17 cellular contexts compared by ENCODE assay signal in genomic region chr12:879641-880040, GRCh38.
DNase-seq lines count a peak whose midpoint lies in the region; ATAC-seq and TF ChIP-seq lines count a peak whose summit lies in the region.
"Had no signal": no experiment of that assay in that cellular context is flagged by ENCODE, and none has a peak within 500 bp of the region (broad histone marks: within the 10 kb centered on the region; RNA-seq: fewer than 3 reads in every experiment).

No MANE protein-coding gene starts in this region.

- no peak overlapping the region for H3K27ac ChIP-seq in right atrium auricular region
- H3K27ac ChIP-seq: testis had no signal

- H3K27ac Mint-ChIP-seq in memory B cell, result peak overlapping the region; percentile 56
- H3K27ac Mint-ChIP-seq: T-helper 2 cell treated with Interferon-gamma antibody and Interleukin-4, amounts not matched to agents 5 μg/mL and 100 μg/mL, for 36 hours had no signal

- peaks cover 34% of the 10 kb centered on the region for H3K36me3 Mint-ChIP-seq in memory B cell

- ATAC-seq in memory B cell (ENCODE audit: low read depth), result no peak

- peaks cover 77% of the 10 kb centered on the region for H3K36me3 ChIP-seq in right atrium auricular region
- peaks cover 28% of the 10 kb centered on the region for H3K36me3 ChIP-seq in H7 (replicated peaks; ENCODE audit: control insufficient read depth, insufficient read depth, low read length)

- no peaks in the 10 kb centered on the region for H3K9me3 ChIP-seq in right atrium auricular region
- H3K9me3 ChIP-seq: testis had no signal

- H3K9me3 Mint-ChIP-seq in memory B cell, result no peaks in the 10 kb centered on the region
- H3K9me3 Mint-ChIP-seq: T-helper 2 cell treated with Interferon-gamma antibody and Interleukin-4, amounts not matched to agents 5 μg/mL and 100 μg/mL, for 36 hours had no signal

- H3K4me1 Mint-ChIP-seq in memory B cell, result no peaks in the 10 kb centered on the region

- no peaks in the 10 kb centered on the region for H3K27me3 Mint-ChIP-seq in memory B cell

- TF ChIP-seq CTCF in astrocyte of the spinal cord (IDR thresholded peaks at IDR 0.05; ENCODE audit: low read depth, low read length), result no peak
- TF ChIP-seq CTCF in right atrium auricular region (IDR thresholded peaks at IDR 0.05), result no peak

- in situ Hi-C loops in astrocyte of the spinal cord (cut with HindIII; ENCODE audit: low sequenced_read_pairs), result no loop called here

- DNase-seq in Daoy (ENCODE audit: low read depth) (peak; percentile 57), LHCN-M2 (ENCODE audit: low read depth) (peak; percentile 100), astrocyte of the spinal cord (ENCODE audit: low read depth, low spot score) (peak; percentile 65), memory B cell (ENCODE audit: low spot score in 2 of 2) (no peak), kidney glomerular epithelial cell (lab: John Stamatoyannopoulos, UW) (no peak), CD1c-positive myeloid dendritic cell (ENCODE audit: extremely low spot score) (no peak), right atrium auricular region (ENCODE audit: low spot score) (no peak), H7 (no peak)
- DNase-seq: activated CD4-positive, alpha-beta T cell treated with anti-CD3 and anti-CD28 coated beads, Interleukin-2, amount 50 U/mL, for 1 hour; activated effector memory CD4-positive, alpha-beta T cell treated with Interleukin-2 at 50 U/mL for 16 hours; central memory CD4-positive, alpha-beta T cell; erythroblast; mesendoderm; NCI-H526 treated with DMSO at 0.1 percent for 48 hours; stimulated activated CD4-positive, alpha-beta T cell treated with anti-CD3 and anti-CD28 coated beads, Interleukin-12 subunit alpha, Interleukin-12 subunit beta, amount 100 ng/mL, for 4 hours; testis had no signal

- no peak overlapping the region for H3K4me3 Mint-ChIP-seq in memory B cell
- H3K4me3 Mint-ChIP-seq: T-helper 2 cell treated with Interferon-gamma antibody and Interleukin-4, amounts not matched to agents 5 μg/mL and 100 μg/mL, for 36 hours had no signal

- H3K27me3 ChIP-seq in right atrium auricular region (no peaks in the 10 kb centered on the region), H7 (ENCODE audit: control insufficient read depth, insufficient read depth, low read length) (no peaks in the 10 kb centered on the region)
- H3K27me3 ChIP-seq: testis had no signal

- H3K4me1 ChIP-seq in right atrium auricular region, result no peaks in the 10 kb centered on the region
- H3K4me1 ChIP-seq: testis had no signal

- H3K4me3 ChIP-seq in astrocyte of the spinal cord (ENCODE audit: low read depth, low read length) (no peak overlapping the region), right atrium auricular region (no peak overlapping the region), H7 (ENCODE audit: insufficient read depth, low read depth, low read length) (no peak overlapping the region)
- H3K4me3 ChIP-seq: testis had no signal

Comparison
In these comparisons a context has a peak if more than half of its experiments do, and no peak if none do; other contexts are left out.
1. DNase-seq: peak in Daoy (single experiment), LHCN-M2 (single experiment) and astrocyte of the spinal cord (single experiment); none in memory B cell (0 of 2), kidney glomerular epithelial cell (single experiment), CD1c-positive myeloid dendritic cell (single experiment), right atrium auricular region (single experiment) and H7 (single experiment).